Comparison of ENCODE assay signal across 1 cellular context in the genomic region with DNA sequence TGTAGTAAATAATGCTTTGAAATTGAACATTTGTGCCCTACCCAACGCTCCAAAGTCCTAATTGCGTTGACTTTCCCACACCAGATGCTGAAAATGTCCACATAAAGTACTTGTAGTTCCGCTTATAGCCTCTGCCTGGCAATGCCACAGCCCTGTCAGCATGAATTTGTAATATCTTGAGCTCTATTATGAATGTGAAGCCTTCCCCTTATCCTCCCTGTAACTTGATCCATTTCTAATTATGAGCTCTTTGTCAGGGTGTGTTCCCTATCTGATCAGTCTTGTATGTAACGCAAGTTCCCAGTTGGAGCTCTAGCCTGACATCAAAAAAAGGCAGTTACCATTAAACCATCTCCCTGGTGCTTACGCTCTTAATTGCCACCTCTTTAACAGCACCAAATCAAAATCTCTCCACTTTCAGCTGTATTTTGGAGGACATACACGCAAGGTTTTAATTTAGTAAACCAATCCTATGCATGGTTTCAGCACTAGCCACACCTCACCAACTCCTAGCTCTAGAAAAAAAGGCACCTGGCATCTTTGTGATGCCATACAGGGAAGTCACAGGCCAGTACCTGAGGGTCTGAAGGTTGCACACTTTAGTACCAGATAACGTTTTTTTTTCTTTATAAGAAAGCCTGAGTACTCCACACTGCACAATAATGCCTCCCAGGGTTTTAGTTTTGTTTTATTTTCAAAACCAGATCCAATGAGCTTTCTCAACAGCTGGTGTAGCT.
TF ChIP-seq lines count a peak whose summit lies in the region.

No MANE protein-coding gene starts in this region.

TF ChIP-seq in SK-N-SH treated with all-trans-retinoic acid at 6 μM for 48 hours, 23 proteins besides CTCF, POLR2A, EP300 and RAD21 (continued from another document):
- TF ChIP-seq, protein P1, sequence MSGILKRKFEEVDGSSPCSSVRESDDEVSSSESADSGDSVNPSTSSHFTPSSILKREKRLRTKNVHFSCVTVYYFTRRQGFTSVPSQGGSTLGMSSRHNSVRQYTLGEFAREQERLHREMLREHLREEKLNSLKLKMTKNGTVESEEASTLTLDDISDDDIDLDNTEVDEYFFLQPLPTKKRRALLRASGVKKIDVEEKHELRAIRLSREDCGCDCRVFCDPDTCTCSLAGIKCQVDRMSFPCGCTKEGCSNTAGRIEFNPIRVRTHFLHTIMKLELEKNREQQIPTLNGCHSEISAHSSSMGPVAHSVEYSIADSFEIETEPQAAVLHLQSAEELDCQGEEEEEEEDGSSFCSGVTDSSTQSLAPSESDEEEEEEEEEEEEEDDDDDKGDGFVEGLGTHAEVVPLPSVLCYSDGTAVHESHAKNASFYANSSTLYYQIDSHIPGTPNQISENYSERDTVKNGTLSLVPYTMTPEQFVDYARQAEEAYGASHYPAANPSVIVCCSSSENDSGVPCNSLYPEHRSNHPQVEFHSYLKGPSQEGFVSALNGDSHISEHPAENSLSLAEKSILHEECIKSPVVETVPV (CRISPR knock-in tag; IDR thresholded peaks at IDR 0.05) = no peak
- no peak for TF ChIP-seq ZNF70 (CRISPR knock-in tag; IDR thresholded peaks at IDR 0.05)
- TF ChIP-seq, protein P2, sequence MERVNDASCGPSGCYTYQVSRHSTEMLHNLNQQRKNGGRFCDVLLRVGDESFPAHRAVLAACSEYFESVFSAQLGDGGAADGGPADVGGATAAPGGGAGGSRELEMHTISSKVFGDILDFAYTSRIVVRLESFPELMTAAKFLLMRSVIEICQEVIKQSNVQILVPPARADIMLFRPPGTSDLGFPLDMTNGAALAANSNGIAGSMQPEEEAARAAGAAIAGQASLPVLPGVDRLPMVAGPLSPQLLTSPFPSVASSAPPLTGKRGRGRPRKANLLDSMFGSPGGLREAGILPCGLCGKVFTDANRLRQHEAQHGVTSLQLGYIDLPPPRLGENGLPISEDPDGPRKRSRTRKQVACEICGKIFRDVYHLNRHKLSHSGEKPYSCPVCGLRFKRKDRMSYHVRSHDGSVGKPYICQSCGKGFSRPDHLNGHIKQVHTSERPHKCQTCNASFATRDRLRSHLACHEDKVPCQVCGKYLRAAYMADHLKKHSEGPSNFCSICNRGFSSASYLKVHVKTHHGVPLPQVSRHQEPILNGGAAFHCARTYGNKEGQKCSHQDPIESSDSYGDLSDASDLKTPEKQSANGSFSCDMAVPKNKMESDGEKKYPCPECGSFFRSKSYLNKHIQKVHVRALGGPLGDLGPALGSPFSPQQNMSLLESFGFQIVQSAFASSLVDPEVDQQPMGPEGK (CRISPR knock-in tag; IDR thresholded peaks at IDR 0.05; ENCODE audit: borderline replicate concordance) = no peak
TF ChIP-seq in SK-N-SH treated with all-trans-retinoic acid at 6 μM for 48 hours: peak in this region for 0.
